Comparison of ENCODE assay signal across 1 cellular context in the genomic region with DNA sequence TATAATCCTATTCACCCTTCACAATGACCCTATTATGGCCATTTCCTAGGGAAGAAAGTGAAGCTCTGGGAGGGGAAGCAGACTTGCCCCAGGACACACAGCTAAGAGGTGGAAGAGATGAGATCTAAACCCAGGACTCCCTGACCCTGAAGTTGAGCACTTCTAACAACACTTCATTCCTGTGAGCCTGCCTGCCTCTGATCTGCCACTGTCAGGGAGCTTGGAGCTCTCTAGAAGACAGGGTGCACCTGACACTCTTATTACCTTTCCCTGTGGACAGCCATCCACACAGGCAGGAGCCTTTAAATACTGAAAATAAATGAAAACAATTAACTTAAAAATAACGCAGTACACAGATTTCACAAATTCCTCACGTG.
TF ChIP-seq lines count a peak whose summit lies in the region.

No MANE protein-coding gene starts in this region.

TF ChIP-seq in H1, 55 proteins besides CTCF, POLR2A, EP300 and RAD21:
- TF ChIP-seq KDM1A (IDR thresholded peaks at IDR 0.05; ENCODE audit: borderline replicate concordance, low read length): no peak
- TF ChIP-seq, protein P1, sequence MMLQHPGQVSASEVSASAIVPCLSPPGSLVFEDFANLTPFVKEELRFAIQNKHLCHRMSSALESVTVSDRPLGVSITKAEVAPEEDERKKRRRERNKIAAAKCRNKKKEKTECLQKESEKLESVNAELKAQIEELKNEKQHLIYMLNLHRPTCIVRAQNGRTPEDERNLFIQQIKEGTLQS (IDR thresholded peaks at IDR 0.05; ENCODE audit: insufficient read depth, low read depth, low read length): no peak
